ENCODE assay signal across 1 cellular context in the genomic region with DNA sequence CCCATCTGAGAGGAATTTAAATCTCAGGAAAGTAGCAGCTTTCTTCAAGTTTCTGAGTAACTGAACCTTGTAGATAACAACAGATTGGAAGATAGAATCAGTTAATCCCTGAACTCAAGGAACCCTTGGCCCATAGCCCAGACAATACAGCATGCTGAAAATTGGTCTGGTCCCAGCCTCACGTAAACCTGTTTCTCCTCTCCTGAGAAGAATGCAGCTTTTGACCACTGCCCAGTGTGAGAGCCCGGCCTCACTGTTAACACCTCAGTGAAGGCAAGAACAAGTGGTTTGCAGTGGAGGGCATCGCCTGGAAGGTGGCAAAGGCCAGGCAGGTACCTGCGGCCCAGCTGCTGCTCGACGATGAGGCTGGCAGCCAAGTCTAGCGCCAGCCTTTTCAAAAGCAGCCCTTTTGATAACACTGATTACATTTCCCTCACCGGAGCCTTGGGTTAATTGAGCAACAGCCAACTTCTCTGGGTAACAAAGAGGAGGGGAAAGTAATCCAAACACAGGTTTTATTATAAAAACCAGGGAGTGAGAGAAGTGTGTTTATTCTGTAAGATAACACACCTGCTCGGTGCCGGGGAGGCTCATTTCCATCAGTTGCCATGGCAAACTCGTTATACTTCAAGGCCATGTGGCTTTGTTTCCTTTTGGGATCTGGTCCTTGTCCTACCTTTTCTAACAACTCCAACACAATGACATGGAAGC.
TF ChIP-seq lines count a peak whose summit lies in the region.

No MANE protein-coding gene starts in this region.

TF ChIP-seq in HEK293, 187 proteins besides CTCF, POLR2A, EP300 and RAD21 (continued from another document and continues in another):
- TF ChIP-seq, protein P1, sequence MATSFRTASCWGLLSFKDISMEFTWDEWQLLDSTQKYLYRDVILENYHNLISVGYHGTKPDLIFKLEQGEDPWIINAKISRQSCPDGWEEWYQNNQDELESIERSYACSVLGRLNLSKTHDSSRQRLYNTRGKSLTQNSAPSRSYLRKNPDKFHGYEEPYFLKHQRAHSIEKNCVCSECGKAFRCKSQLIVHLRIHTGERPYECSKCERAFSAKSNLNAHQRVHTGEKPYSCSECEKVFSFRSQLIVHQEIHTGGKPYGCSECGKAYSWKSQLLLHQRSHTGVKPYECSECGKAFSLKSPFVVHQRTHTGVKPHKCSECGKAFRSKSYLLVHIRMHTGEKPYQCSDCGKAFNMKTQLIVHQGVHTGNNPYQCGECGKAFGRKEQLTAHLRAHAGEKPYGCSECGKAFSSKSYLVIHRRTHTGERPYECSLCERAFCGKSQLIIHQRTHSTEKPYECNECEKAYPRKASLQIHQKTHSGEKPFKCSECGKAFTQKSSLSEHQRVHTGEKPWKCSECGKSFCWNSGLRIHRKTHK (tag by site-specific recombination; IDR thresholded peaks at IDR 0.05): no peak
- TF ChIP-seq KLF8 (tag by site-specific recombination; IDR thresholded peaks at IDR 0.05) (no peak), ZFP69B (tag by site-specific recombination; IDR thresholded peaks at IDR 0.05) (no peak; the same call in 1 of the 2 replicates), MEIS1 (CRISPR knock-in tag; IDR thresholded peaks at IDR 0.05; ENCODE audit: borderline replicate concordance) (no peak), SALL2 (tag by site-specific recombination; IDR thresholded peaks at IDR 0.05; ENCODE audit: borderline replicate concordance) (no peak), WT1 (tag by site-specific recombination; IDR thresholded peaks at IDR 0.05) (peak; percentile 100), ZNF624 (tag by site-specific recombination; IDR thresholded peaks at IDR 0.05) (no peak), ZNF600 (tag by site-specific recombination; IDR thresholded peaks at IDR 0.05) (no peak), FEZF1 (tag by site-specific recombination; IDR thresholded peaks at IDR 0.05) (peak; percentile 96), ZNF658 (tag by site-specific recombination; IDR thresholded peaks at IDR 0.05) (no peak), SP3 (tag by site-specific recombination; IDR thresholded peaks at IDR 0.05) (no peak; the same call in 1 of the 2 replicates), ZNF548 (tag by site-specific recombination; IDR thresholded peaks at IDR 0.05) (no peak), KLF1 (tag by site-specific recombination; IDR thresholded peaks at IDR 0.05) (no peak; the same call in 1 of the 2 replicates), ZNF529 (tag by site-specific recombination; IDR thresholded peaks at IDR 0.05; ENCODE audit: insufficient replicate concordance) (no peak), GLIS2 (tag by site-specific recombination; IDR thresholded peaks at IDR 0.05) (no peak), ZSCAN23 (tag by site-specific recombination; IDR thresholded peaks at IDR 0.05) (no peak), ZNF157 (tag by site-specific recombination; IDR thresholded peaks at IDR 0.05) (no peak), ZNF677 (tag by site-specific recombination; IDR thresholded peaks at IDR 0.05) (no peak), ZEB2 (tag by site-specific recombination; IDR thresholded peaks at IDR 0.05) (no peak), ZNF623 (tag by site-specific recombination; IDR thresholded peaks at IDR 0.05) (no peak), ZFHX2 (tag by site-specific recombination; conservative IDR thresholded peaks at IDR 0.05) (no peak), ZNF791 (tag by site-specific recombination; IDR thresholded peaks at IDR 0.05) (no peak), ZNF335 (tag by site-specific recombination; conservative IDR thresholded peaks at IDR 0.05) (no peak), HIC1 (tag by site-specific recombination; IDR thresholded peaks at IDR 0.05) (peak; percentile 83), ZNF843 (tag by site-specific recombination; IDR thresholded peaks at IDR 0.05) (peak; percentile 80), ZNF394 (tag by site-specific recombination; IDR thresholded peaks at IDR 0.05; ENCODE audit: borderline replicate concordance) (no peak), ZNF560 (tag by site-specific recombination; IDR thresholded peaks at IDR 0.05; ENCODE audit: borderline replicate concordance) (no peak), ZNF10 (tag by site-specific recombination; IDR thresholded peaks at IDR 0.05) (peak; percentile 8; the same call in 1 of the 2 replicates), ZSCAN30 (tag by site-specific recombination; IDR thresholded peaks at IDR 0.05) (peak; percentile 42), ZNF501 (tag by site-specific recombination; IDR thresholded peaks at IDR 0.05) (peak; percentile 26; the same call in 1 of the 2 replicates), ZNF266 (tag by site-specific recombination; IDR thresholded peaks at IDR 0.05; ENCODE audit: low read depth) (no peak), ZNF580 (tag by site-specific recombination; IDR thresholded peaks at IDR 0.05) (no peak), ZNF585B (tag by site-specific recombination; IDR thresholded peaks at IDR 0.05) (no peak), ZNF785 (tag by site-specific recombination; IDR thresholded peaks at IDR 0.05) (no peak), ZNF280D (tag by site-specific recombination; IDR thresholded peaks at IDR 0.05) (no peak), ZNF416 (tag by site-specific recombination; IDR thresholded peaks at IDR 0.05) (no peak), ZNF776 (tag by site-specific recombination; IDR thresholded peaks at IDR 0.05; ENCODE audit: borderline replicate concordance) (no peak)
- TF ChIP-seq, protein P2, sequence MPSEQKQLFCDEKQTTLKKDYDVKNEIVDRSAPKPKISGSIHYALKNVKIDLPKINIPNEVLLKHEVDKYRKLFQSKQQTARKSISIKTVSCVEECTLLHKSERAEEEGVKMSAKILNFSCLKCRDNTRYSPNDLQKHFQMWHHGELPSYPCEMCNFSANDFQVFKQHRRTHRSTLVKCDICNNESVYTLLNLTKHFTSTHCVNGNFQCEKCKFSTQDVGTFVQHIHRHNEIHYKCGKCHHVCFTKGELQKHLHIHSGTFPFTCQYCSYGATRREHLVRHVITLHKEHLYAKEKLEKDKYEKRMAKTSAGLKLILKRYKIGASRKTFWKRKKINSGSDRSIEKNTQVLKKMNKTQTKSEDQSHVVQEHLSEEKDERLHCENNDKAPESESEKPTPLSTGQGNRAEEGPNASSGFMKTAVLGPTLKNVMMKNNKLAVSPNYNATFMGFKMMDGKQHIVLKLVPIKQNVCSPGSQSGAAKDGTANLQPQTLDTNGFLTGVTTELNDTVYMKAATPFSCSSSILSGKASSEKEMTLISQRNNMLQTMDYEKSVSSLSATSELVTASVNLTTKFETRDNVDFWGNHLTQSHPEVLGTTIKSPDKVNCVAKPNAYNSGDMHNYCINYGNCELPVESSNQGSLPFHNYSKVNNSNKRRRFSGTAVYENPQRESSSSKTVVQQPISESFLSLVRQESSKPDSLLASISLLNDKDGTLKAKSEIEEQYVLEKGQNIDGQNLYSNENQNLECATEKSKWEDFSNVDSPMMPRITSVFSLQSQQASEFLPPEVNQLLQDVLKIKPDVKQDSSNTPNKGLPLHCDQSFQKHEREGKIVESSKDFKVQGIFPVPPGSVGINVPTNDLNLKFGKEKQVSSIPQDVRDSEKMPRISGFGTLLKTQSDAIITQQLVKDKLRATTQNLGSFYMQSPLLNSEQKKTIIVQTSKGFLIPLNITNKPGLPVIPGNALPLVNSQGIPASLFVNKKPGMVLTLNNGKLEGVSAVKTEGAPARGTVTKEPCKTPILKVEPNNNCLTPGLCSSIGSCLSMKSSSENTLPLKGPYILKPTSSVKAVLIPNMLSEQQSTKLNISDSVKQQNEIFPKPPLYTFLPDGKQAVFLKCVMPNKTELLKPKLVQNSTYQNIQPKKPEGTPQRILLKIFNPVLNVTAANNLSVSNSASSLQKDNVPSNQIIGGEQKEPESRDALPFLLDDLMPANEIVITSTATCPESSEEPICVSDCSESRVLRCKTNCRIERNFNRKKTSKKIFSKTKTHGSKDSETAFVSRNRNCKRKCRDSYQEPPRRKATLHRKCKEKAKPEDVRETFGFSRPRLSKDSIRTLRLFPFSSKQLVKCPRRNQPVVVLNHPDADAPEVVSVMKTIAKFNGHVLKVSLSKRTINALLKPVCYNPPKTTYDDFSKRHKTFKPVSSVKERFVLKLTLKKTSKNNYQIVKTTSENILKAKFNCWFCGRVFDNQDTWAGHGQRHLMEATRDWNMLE (tag by site-specific recombination; conservative IDR thresholded peaks at IDR 0.05; ENCODE audit: low read depth): no peak
- TF ChIP-seq, protein P3, sequence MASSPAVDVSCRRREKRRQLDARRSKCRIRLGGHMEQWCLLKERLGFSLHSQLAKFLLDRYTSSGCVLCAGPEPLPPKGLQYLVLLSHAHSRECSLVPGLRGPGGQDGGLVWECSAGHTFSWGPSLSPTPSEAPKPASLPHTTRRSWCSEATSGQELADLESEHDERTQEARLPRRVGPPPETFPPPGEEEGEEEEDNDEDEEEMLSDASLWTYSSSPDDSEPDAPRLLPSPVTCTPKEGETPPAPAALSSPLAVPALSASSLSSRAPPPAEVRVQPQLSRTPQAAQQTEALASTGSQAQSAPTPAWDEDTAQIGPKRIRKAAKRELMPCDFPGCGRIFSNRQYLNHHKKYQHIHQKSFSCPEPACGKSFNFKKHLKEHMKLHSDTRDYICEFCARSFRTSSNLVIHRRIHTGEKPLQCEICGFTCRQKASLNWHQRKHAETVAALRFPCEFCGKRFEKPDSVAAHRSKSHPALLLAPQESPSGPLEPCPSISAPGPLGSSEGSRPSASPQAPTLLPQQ (tag by site-specific recombination; IDR thresholded peaks at IDR 0.05): peak; percentile 17; the same call in 1 of the 2 replicates
- TF ChIP-seq, protein P4, sequence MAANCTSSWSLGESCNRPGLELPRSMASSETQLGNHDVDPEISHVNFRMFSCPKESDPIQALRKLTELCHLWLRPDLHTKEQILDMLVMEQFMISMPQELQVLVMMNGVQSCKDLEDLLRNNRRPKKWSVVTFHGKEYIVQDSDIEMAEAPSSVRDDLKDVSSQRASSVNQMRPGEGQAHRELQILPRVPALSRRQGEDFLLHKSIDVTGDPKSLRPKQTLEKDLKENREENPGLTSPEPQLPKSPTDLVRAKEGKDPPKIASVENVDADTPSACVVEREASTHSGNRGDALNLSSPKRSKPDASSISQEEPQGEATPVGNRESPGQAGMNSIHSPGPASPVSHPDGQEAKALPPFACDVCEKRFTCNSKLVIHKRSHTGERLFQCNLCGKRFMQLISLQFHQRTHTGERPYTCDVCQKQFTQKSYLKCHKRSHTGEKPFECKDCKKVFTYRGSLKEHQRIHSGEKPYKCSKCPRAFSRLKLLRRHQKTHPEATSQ (tag by site-specific recombination; IDR thresholded peaks at IDR 0.05): no peak
- TF ChIP-seq, protein P5, sequence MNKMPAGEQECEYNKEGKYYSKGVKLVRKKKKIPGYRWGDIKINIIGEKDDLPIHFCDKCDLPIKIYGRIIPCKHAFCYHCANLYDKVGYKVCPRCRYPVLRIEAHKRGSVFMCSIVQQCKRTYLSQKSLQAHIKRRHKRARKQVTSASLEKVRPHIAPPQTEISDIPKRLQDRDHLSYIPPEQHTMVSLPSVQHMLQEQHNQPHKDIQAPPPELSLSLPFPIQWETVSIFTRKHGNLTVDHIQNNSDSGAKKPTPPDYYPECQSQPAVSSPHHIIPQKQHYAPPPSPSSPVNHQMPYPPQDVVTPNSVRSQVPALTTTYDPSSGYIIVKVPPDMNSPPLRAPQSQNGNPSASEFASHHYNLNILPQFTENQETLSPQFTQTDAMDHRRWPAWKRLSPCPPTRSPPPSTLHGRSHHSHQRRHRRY (tag by site-specific recombination; IDR thresholded peaks at IDR 0.05): no peak
- TF ChIP-seq, protein P6, sequence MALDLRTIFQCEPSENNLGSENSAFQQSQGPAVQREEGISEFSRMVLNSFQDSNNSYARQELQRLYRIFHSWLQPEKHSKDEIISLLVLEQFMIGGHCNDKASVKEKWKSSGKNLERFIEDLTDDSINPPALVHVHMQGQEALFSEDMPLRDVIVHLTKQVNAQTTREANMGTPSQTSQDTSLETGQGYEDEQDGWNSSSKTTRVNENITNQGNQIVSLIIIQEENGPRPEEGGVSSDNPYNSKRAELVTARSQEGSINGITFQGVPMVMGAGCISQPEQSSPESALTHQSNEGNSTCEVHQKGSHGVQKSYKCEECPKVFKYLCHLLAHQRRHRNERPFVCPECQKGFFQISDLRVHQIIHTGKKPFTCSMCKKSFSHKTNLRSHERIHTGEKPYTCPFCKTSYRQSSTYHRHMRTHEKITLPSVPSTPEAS (tag by site-specific recombination; IDR thresholded peaks at IDR 0.05): no peak
